8 cellular contexts compared by ENCODE assay signal in genomic region chr12:12613334-12613733, GRCh38. TPM values are rescaled to one million over a fixed set of nuclear protein-coding genes. Genes with fewer than 3 reads are reported as not detected.
A peak's percentile ranks its signal among the peaks of the same experiment; 100 is the strongest.
DNase-seq lines count a peak whose midpoint lies in the region; ATAC-seq and TF ChIP-seq lines count a peak whose summit lies in the region.

No MANE protein-coding gene starts in this region.

- no peak for TF ChIP-seq RAD21 in HCT116 (IDR thresholded peaks at IDR 0.05; ENCODE audit: low read depth)

- H3K9me3 Mint-ChIP-seq in mesothelial cell of epicardium = no peaks in the 10 kb centered on the region

- peaks cover 24% of the 10 kb centered on the region for H3K4me1 Mint-ChIP-seq in mesothelial cell of epicardium

- TF ChIP-seq POLR2A in HCT116 (IDR thresholded peaks at IDR 0.05; ENCODE audit: borderline replicate concordance, extremely low read depth, insufficient read depth, insufficient read length) = no peak
- peak in 1 of 2 donors; percentile 28 for TF ChIP-seq POLR2A in adrenal gland (IDR thresholded peaks at IDR 0.05)

- no peaks in the 10 kb centered on the region for H3K79me2 ChIP-seq in HCT116 (ENCODE audit: insufficient read depth, low read length)

- peak overlapping the region; percentile 49 for H3K4me3 Mint-ChIP-seq in mesothelial cell of epicardium

- 24 to 35% (median 27%) methylated on average over 5 of the region's 5 CpGs for WGBS in adrenal gland, 4 donors

- H3K36me3 ChIP-seq in A673 (ENCODE audit: insufficient read depth, low read length, poor library complexity, severe bottlenecking) (no peaks in the 10 kb centered on the region), HCT116 (ENCODE audit: control insufficient read depth in 1 of 2, insufficient read depth in 2 of 2, low read length in 2 of 2) (no peaks in the 10 kb centered on the region), adrenal gland (replicated peaks in 1 of 2) (no peaks in the 10 kb centered on the region)

- H3K9ac ChIP-seq in HCT116 (ENCODE audit: low read length) = no peak overlapping the region

- H3K27ac ChIP-seq in A673 (ENCODE audit: low read depth, low read length, poor library complexity, severe bottlenecking) (peak overlapping the region; percentile 27), HCT116 (ENCODE audit: low read depth, low read length) (no peak overlapping the region), adrenal gland (peak overlapping the region; percentile 32 to 98 (median 84))

- no peaks in the 10 kb centered on the region for H3K27me3 Mint-ChIP-seq in mesothelial cell of epicardium (ENCODE audit: low read depth)

- H2AFZ ChIP-seq in HCT116 (ENCODE audit: low read depth, low read length, poor library complexity, severe bottlenecking) = no peak overlapping the region

- H3K9me3 ChIP-seq in A673 (ENCODE audit: low read depth, low read length, poor library complexity, severe bottlenecking) = no peaks in the 10 kb centered on the region
- no peaks in the 10 kb centered on the region for H3K9me3 ChIP-seq in HCT116 (ENCODE audit: control insufficient read depth in 1 of 2, insufficient read depth in 1 of 2, low read depth in 1 of 2, low read length in 2 of 2)
- H3K9me3 ChIP-seq in adrenal gland (replicated peaks in 1 of 3) = no peaks in the 10 kb centered on the region

- no peaks in the 10 kb centered on the region for H3K27me3 ChIP-seq in A673 (replicated peaks; ENCODE audit: insufficient read depth, low read depth, low read length, poor library complexity)
- no peaks in the 10 kb centered on the region for H3K27me3 ChIP-seq in HCT116 (ENCODE audit: insufficient read depth, low read length)
- no peaks in the 10 kb centered on the region for H3K27me3 ChIP-seq in adrenal gland

- CTCF ChIA-PET in A673 (lab: Charles Lee) = no interaction called here
- CTCF ChIA-PET in HCT116 (lab: Charles Lee) = no interaction called here

- intact Hi-C loops in A673 (cut with micrococcal nuclease; ENCODE audit: unreplicated experiment) (loop anchor here (5.0 kb wide), 1 partner anchor 89 kb away; no protein-coding TSS in a partner anchor), HCT116 (cut with micrococcal nuclease) (no loop called here), adrenal gland (cut with DNase I) (no loop called here)

- TF ChIP-seq CTCF in A673 (conservative IDR thresholded peaks at IDR 0.05; ENCODE audit: low read depth, low read length) (no peak), HCT116 (IDR thresholded peaks at IDR 0.05 in 2 of 3, conservative IDR thresholded peaks at IDR 0.05 in 1 of 3; ENCODE audit: borderline replicate concordance in 1 of 3, insufficient read depth in 1 of 3, low read depth in 2 of 3, low read length in 2 of 3) (no peak), adrenal gland (IDR thresholded peaks at IDR 0.05) (no peak), mesothelial cell of epicardium (IDR thresholded peaks at IDR 0.05; ENCODE audit: unreplicated experiment) (no peak)

- no peaks in the 10 kb centered on the region for H4K20me1 ChIP-seq in HCT116 (ENCODE audit: insufficient read depth)

- peaks cover 5% of the 10 kb centered on the region for H3K4me1 ChIP-seq in A673 (ENCODE audit: insufficient read depth, low read length, poor library complexity, severe bottlenecking)
- H3K4me1 ChIP-seq in HCT116 (ENCODE audit: control insufficient read depth in 1 of 2, insufficient read depth in 2 of 2, low read length in 2 of 2) = peaks cover 12 to 15% of the 10 kb centered on the region in 2 experiments
- peaks cover 28 to 58% of the 10 kb centered on the region in 2 donors for H3K4me1 ChIP-seq in adrenal gland (replicated peaks in 1 of 2)

- H3K4me2 ChIP-seq in HCT116 (ENCODE audit: low read length) = peak overlapping the region; percentile 75

- peak overlapping the region; percentile 67 for H3K27ac Mint-ChIP-seq in mesothelial cell of epicardium

- H3K4me3 ChIP-seq in A673 (ENCODE audit: low read depth, low read length, poor library complexity, severe bottlenecking) (peak overlapping the region; percentile 77), HCT116 (replicated peaks in 1 of 2; ENCODE audit: low read depth in 1 of 2, low read length in 2 of 2) (no peak overlapping the region), adrenal gland (peak overlapping the region in 2 of 4 donors; percentile 66 to 89)

- BruUV-seq in A673 (replicated peaks; lab: Mats Ljungman, UMichigan) = TSS peak; percentile 37
- no TSS peak for BruUV-seq in HCT116 (replicated peaks; lab: Mats Ljungman, UMichigan)

- POLR2A ChIA-PET in A673 (lab: Charles Lee; ENCODE audit: low non-redundant PET) (no interaction called here), HCT116 (lab: Charles Lee) (no interaction called here)

- H3K9me2 ChIP-seq in HCT116 (ENCODE audit: insufficient read depth) = no peaks in the 10 kb centered on the region

- RAD21 ChIA-PET in HCT116 (lab: Charles Lee; ENCODE audit: low non-redundant PET in 1 of 2, low total read pairs in 2 of 2, uncharacterized antibody in 2 of 2, unreplicated experiment in 2 of 2) = no interaction called here

- DNase-seq in A673 (ENCODE audit: low spot score) (no peak), HCT116 (ENCODE audit: low read depth, low spot score) (no peak), adrenal gland (no peak), mesothelial cell of epicardium (ENCODE audit: low spot score in 2 of 2, unreplicated experiment in 2 of 2) (no peak)

- H3K36me3 Mint-ChIP-seq in mesothelial cell of epicardium = peaks cover 4% of the 10 kb centered on the region

- no peak for ATAC-seq in HCT116
- ATAC-seq in HG02759 (IDR thresholded peaks at IDR 0.05; ENCODE audit: unreplicated experiment) = no peak
- ATAC-seq in HG02981 (IDR thresholded peaks at IDR 0.05; ENCODE audit: unreplicated experiment) = no peak
- no peak for ATAC-seq in HG02938 (IDR thresholded peaks at IDR 0.05; ENCODE audit: unreplicated experiment)
- no peak for ATAC-seq in HG02623 (IDR thresholded peaks at IDR 0.05; ENCODE audit: unreplicated experiment)

TF ChIP-seq in HCT116, 20 proteins besides CTCF, POLR2A, EP300 and RAD21:
- no peak for TF ChIP-seq SP1 (IDR thresholded peaks at IDR 0.05; ENCODE audit: low read depth)
- TF ChIP-seq SRF (IDR thresholded peaks at IDR 0.05; ENCODE audit: low read depth) = no peak
- TF ChIP-seq EGR1 (IDR thresholded peaks at IDR 0.05; ENCODE audit: low read depth) = no peak

RNA-seq across cellular contexts. Expression of gene CREBL2, which starts 1.7 kb away (rescaled TPM):
- total RNA-seq in A673 (2021) (15.4 and 17.8 TPM in 2 replicates), HCT116 (2021; ENCODE audit: unreplicated experiment) (11.3 TPM), adrenal gland (100 to 1,000 TPM; 116 to 357 (median 151) TPM), mesothelial cell of epicardium (7.9 to 8.5 TPM (median 8.0 TPM) in 3 replicates)
- 5.7 and 8.2 TPM in 2 replicates for polyA plus RNA-seq in HCT116 (2012)
- polyA plus RNA-seq in adrenal gland = 100 to 1,000 TPM in 1 of 3 donors, 10 to 100 TPM in 2; 41.5 to 307 (median 50.4) TPM

RNA-seq across cellular contexts. Expression of gene DUSP16, which starts 50.7 kb away (rescaled TPM):
- total RNA-seq in A673 (2021) (10.6 TPM in 2 replicates), HCT116 (2021; ENCODE audit: unreplicated experiment) (13.4 TPM), adrenal gland (100 to 1,000 TPM in 5 of 8 donors, 10 to 100 TPM in 3; 36.4 to 374 (median 118) TPM), mesothelial cell of epicardium (31.4 to 31.9 TPM (median 31.5 TPM) in 3 replicates)
- 7.4 and 7.7 TPM in 2 replicates for polyA plus RNA-seq in HCT116 (2012)
- 100 to 1,000 TPM in 1 of 3 donors, 10 to 100 TPM in 2; 24.5 to 108 (median 32.2) TPM for polyA plus RNA-seq in adrenal gland
